ENCODE assay signal across 17 cellular contexts in the genomic region with DNA sequence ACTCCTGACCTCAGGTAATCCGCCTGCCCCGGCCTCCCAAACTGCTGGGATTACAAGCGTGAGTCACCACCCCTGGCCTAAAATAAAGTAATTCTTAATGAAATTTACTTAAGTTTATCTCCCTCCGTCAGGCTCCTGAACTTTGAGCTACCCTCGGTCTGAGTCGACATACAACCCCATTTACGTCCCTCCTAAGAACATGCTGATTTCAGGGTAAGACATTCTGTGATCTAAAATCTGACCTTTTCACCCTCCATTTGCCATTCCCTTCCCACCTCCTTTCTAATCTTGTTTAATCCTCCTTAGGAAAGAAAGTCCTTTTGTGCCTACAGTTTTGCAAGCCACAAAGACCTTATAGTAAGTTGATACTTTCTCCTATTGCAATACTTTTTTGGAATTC.
DNase-seq lines count a peak whose midpoint lies in the region; ATAC-seq and TF ChIP-seq lines count a peak whose summit lies in the region.
"Had no signal": no experiment of that assay in that cellular context is flagged by ENCODE, and none has a peak within 500 bp of the region (broad histone marks: within the 10 kb centered on the region; RNA-seq: fewer than 3 reads in every experiment).

No MANE protein-coding gene starts in this region.

- no peak overlapping the region for H2BK12ac ChIP-seq in trophoblast cell (ENCODE audit: low read length)

- H3K9ac ChIP-seq in HUES64 (ENCODE audit: low read depth, low read length): no peak overlapping the region
- no peak overlapping the region for H3K9ac ChIP-seq in endodermal cell (ENCODE audit: extremely low read depth, low read length, poor library complexity, severe bottlenecking)
- no peak overlapping the region for H3K9ac ChIP-seq in trophoblast cell (ENCODE audit: low read length)

- H3K14ac ChIP-seq in trophoblast cell (ENCODE audit: low read length): no peak overlapping the region

- DNase-seq in CD4-positive, CD25-positive, alpha-beta regulatory T cell: no peak
- DNase-seq in endodermal cell: no peak
- DNase-seq in trophoblast cell: peak in 1 of 2 donors; percentile 2
- DNase-seq in EL: no peak
- no peak for DNase-seq in GM20000 (ENCODE audit: low spot score)
- no peak for DNase-seq in NCI-H2107 treated with DMSO at 0.1 percent for 48 hours (lab: John Stamatoyannopoulos, UW; ENCODE audit: unreplicated experiment)
- DNase-seq in NCI-H1436 (lab: John Stamatoyannopoulos, UW): no peak
- DNase-seq: activated CD4-positive, alpha-beta T cell treated with anti-CD3 and anti-CD28 coated beads for 48 hours; KBM-7; mucosa of descending colon; NCI-H1417; NCI-H345; PC-9; stimulated activated CD4-positive, alpha-beta T cell treated with anti-CD3 and anti-CD28 coated beads, Interleukin-4, amount 100 ng/mL, for 24 hours; T-helper 1 cell had no signal

- peaks cover 0 to 37% (median 18%) of the 10 kb centered on the region in 4 donors for H3K4me1 Mint-ChIP-seq in CD4-positive, CD25-positive, alpha-beta regulatory T cell
- H3K4me1 Mint-ChIP-seq in endodermal cell: peaks cover 15% of the 10 kb centered on the region
- H3K4me1 Mint-ChIP-seq: stimulated activated effector memory CD8-positive, alpha-beta T cell treated with anti-CD3 and anti-CD28 coated beads, Interleukin-12 subunit alpha, Interleukin-12 subunit beta, amount 100 ng/mL, for 72 hours had no signal

- no peak overlapping the region for H2AK5ac ChIP-seq in trophoblast cell (ENCODE audit: low read length)

- peak overlapping the region; percentile 51 for H4K8ac ChIP-seq in trophoblast cell (ENCODE audit: low read depth, low read length)

- no peak for ATAC-seq in CD4-positive, CD25-positive, alpha-beta regulatory T cell (ENCODE audit: low read depth in 2 of 2)
- ATAC-seq: mucosa of descending colon; stimulated activated effector memory CD8-positive, alpha-beta T cell treated with anti-CD3 and anti-CD28 coated beads, Interleukin-12 subunit alpha, Interleukin-12 subunit beta, amount 100 ng/mL, for 72 hours had no signal

- H2BK5ac ChIP-seq in trophoblast cell (ENCODE audit: low read depth, low read length, poor library complexity): peak overlapping the region; percentile 28

- H3K79me2 ChIP-seq in trophoblast cell (ENCODE audit: control insufficient read depth, insufficient read depth, low read length, poor library complexity): peaks cover 31% of the 10 kb centered on the region

- WGBS in HUES64: 80% methylated on average over 7 of the region's 7 CpGs
- 74 to 80% methylated on average over 2 to 7 of the region's 7 CpGs for WGBS in endodermal cell (ENCODE audit: insufficient coverage in 1 of 2, insufficient read length in 1 of 2), 2 experiments
- WGBS in trophoblast cell (ENCODE audit: extremely low coverage, insufficient coverage, insufficient read length): no CpG with 5 or more reads among the region's 7 CpGs

- H3K79me1 ChIP-seq in trophoblast cell (ENCODE audit: low read length): peaks cover 19% of the 10 kb centered on the region

- peaks cover 7 to 8% of the 10 kb centered on the region in 2 experiments for H3K9me3 ChIP-seq in CD4-positive, CD25-positive, alpha-beta regulatory T cell (ENCODE audit: control insufficient read depth in 2 of 2, low read length in 2 of 2)
- H3K9me3 ChIP-seq in HUES64 (ENCODE audit: insufficient read depth, low read depth, low read length): no peaks in the 10 kb centered on the region
- peaks cover 12% of the 10 kb centered on the region for H3K9me3 ChIP-seq in endodermal cell (ENCODE audit: control insufficient read depth, low read length)
- no peaks in the 10 kb centered on the region for H3K9me3 ChIP-seq in trophoblast cell (ENCODE audit: insufficient read depth, low read depth, low read length)

- no peak overlapping the region for H3K23ac ChIP-seq in trophoblast cell (ENCODE audit: low read length)

- H3K27ac Mint-ChIP-seq in CD4-positive, CD25-positive, alpha-beta regulatory T cell: peak overlapping the region in 2 of 3 donors; percentile 6 to 95
- peak overlapping the region; percentile 60 for H3K27ac Mint-ChIP-seq in endodermal cell
- H3K27ac Mint-ChIP-seq: stimulated activated effector memory CD8-positive, alpha-beta T cell treated with anti-CD3 and anti-CD28 coated beads, Interleukin-12 subunit alpha, Interleukin-12 subunit beta, amount 100 ng/mL, for 72 hours had no signal

- peaks cover 0 to 10% (median 3%) of the 10 kb centered on the region in 7 donors for H3K9me3 Mint-ChIP-seq in CD4-positive, CD25-positive, alpha-beta regulatory T cell
- H3K9me3 Mint-ChIP-seq in endodermal cell: no peaks in the 10 kb centered on the region
- H3K9me3 Mint-ChIP-seq: stimulated activated effector memory CD8-positive, alpha-beta T cell treated with anti-CD3 and anti-CD28 coated beads, Interleukin-12 subunit alpha, Interleukin-12 subunit beta, amount 100 ng/mL, for 72 hours had no signal

- H3K4me2 ChIP-seq in trophoblast cell (ENCODE audit: low read length): peak overlapping the region; percentile 36
- H3K4me2 ChIP-seq: PC-9 had no signal

- peaks cover 12% of the 10 kb centered on the region for H3K36me3 Mint-ChIP-seq in CD4-positive, CD25-positive, alpha-beta regulatory T cell
- peaks cover 42% of the 10 kb centered on the region for H3K36me3 Mint-ChIP-seq in endodermal cell (ENCODE audit: low read depth)

- H3K27me3 ChIP-seq in CD4-positive, CD25-positive, alpha-beta regulatory T cell (ENCODE audit: control insufficient read depth, insufficient read depth, low read length): no peaks in the 10 kb centered on the region
- no peaks in the 10 kb centered on the region for H3K27me3 ChIP-seq in HUES64 (ENCODE audit: insufficient read depth, low read length)
- H3K27me3 ChIP-seq in endodermal cell (ENCODE audit: control insufficient read depth, insufficient read depth, low read length, poor library complexity, severe bottlenecking): no peaks in the 10 kb centered on the region
- no peaks in the 10 kb centered on the region for H3K27me3 ChIP-seq in trophoblast cell (ENCODE audit: insufficient read depth, low read length)

- H3K4ac ChIP-seq in trophoblast cell (ENCODE audit: low read depth, low read length): peak overlapping the region; percentile 90

- TF ChIP-seq CTCF in endodermal cell (conservative IDR thresholded peaks at IDR 0.05) (no peak), GM20000 (IDR thresholded peaks at IDR 0.05; ENCODE audit: extremely low read depth, missing control alignments) (no peak)

- H2BK120ac ChIP-seq in trophoblast cell (ENCODE audit: insufficient read depth, low read length, poor library complexity): peak overlapping the region; percentile 33

- H3K4me1 ChIP-seq in CD4-positive, CD25-positive, alpha-beta regulatory T cell (ENCODE audit: control insufficient read depth, insufficient read depth, low read length, poor library complexity, severe bottlenecking): no peaks in the 10 kb centered on the region
- H3K4me1 ChIP-seq in HUES64 (ENCODE audit: insufficient read depth, low read length) (no peaks in the 10 kb centered on the region), endodermal cell (ENCODE audit: control insufficient read depth, insufficient read depth, low read length) (no peaks in the 10 kb centered on the region), trophoblast cell (ENCODE audit: control insufficient read depth in 1 of 2, insufficient read depth in 2 of 2, low read length in 2 of 2) (peaks cover 3 to 12% of the 10 kb centered on the region in 2 experiments)

- H3K4me3 ChIP-seq in CD4-positive, CD25-positive, alpha-beta regulatory T cell (ENCODE audit: low read depth, low read length): no peak overlapping the region
- H3K4me3 ChIP-seq in HUES64 (ENCODE audit: low read length) (peak overlapping the region; percentile 99), endodermal cell (ENCODE audit: low read length) (peak overlapping the region; percentile 88), trophoblast cell (ENCODE audit: low read depth, low read length) (no peak overlapping the region)
- H3K4me3 ChIP-seq: mucosa of descending colon, PC-9 had no signal

- no peak overlapping the region for H4K12ac ChIP-seq in trophoblast cell (ENCODE audit: low read depth, low read length)

- H3K36me3 ChIP-seq in CD4-positive, CD25-positive, alpha-beta regulatory T cell (ENCODE audit: control insufficient read depth, insufficient read depth, low read length): no peaks in the 10 kb centered on the region
- peaks cover 26% of the 10 kb centered on the region for H3K36me3 ChIP-seq in HUES64 (ENCODE audit: insufficient read depth, low read length)
- H3K36me3 ChIP-seq in endodermal cell (ENCODE audit: control insufficient read depth, insufficient read depth, low read length): peaks cover 35% of the 10 kb centered on the region
- peaks cover 11% of the 10 kb centered on the region in 2 experiments for H3K36me3 ChIP-seq in trophoblast cell (ENCODE audit: control insufficient read depth in 1 of 2, insufficient read depth in 2 of 2, low read length in 2 of 2)

- H3K27me3 Mint-ChIP-seq in CD4-positive, CD25-positive, alpha-beta regulatory T cell: no peaks in the 10 kb centered on the region
- H3K27me3 Mint-ChIP-seq in endodermal cell (ENCODE audit: insufficient read depth): no peaks in the 10 kb centered on the region

- H3K4me3 Mint-ChIP-seq in CD4-positive, CD25-positive, alpha-beta regulatory T cell: peak overlapping the region; percentile 36 to 99 (median 89)
- H3K4me3 Mint-ChIP-seq in endodermal cell: peak overlapping the region; percentile 95
- H3K4me3 Mint-ChIP-seq: stimulated activated effector memory CD8-positive, alpha-beta T cell treated with anti-CD3 and anti-CD28 coated beads, Interleukin-12 subunit alpha, Interleukin-12 subunit beta, amount 100 ng/mL, for 72 hours had no signal

- H4K91ac ChIP-seq in trophoblast cell (ENCODE audit: low read depth, low read length): no peak overlapping the region

- H2AFZ ChIP-seq in trophoblast cell (ENCODE audit: insufficient read depth, low read length, poor library complexity): no peak overlapping the region
- H2AFZ ChIP-seq: PC-9 had no signal

- no peak overlapping the region for H3K18ac ChIP-seq in trophoblast cell (ENCODE audit: low read length)

- H3K27ac ChIP-seq in CD4-positive, CD25-positive, alpha-beta regulatory T cell (ENCODE audit: insufficient read depth, low read length, poor library complexity, severe bottlenecking): no peak overlapping the region
- H3K27ac ChIP-seq in HUES64 (ENCODE audit: low read depth, low read length) (no peak overlapping the region), endodermal cell (ENCODE audit: low read depth, low read length) (no peak overlapping the region), trophoblast cell (ENCODE audit: low read depth, low read length) (peak overlapping the region; percentile 51)
- H3K27ac ChIP-seq: PC-9 had no signal

Comparison
In these comparisons a context has a peak if more than half of its experiments do, and no peak if none do; other contexts are left out.
1. H3K4me3 ChIP-seq: peak in HUES64 (single experiment) and endodermal cell (single experiment); none in CD4-positive, CD25-positive, alpha-beta regulatory T cell (single experiment) and trophoblast cell (single experiment).